19 cellular contexts compared by ENCODE assay signal in the genomic region with DNA sequence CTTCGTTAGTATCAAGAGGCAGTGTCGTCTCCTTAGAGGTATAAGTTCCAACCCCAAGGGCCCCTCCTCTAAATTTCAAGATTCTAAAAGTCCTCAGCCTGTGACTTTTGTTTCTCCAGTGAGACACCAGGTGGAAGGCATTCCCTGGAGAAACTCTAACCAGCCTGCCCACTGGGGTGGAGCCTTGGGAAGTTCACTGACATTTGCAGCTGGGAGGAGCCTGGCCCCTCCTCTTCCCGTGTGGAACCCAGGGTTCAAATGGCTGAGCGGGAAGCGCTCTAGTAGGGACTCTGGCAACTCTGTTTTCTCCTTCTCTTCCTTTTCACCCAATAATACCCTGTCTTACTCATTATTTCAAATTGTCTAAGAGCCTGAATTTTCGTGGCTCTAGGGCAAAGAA.
"Had no signal": no experiment of that assay in that cellular context is flagged by ENCODE, and none has a peak within 500 bp of the region (broad histone marks: within the 10 kb centered on the region; RNA-seq: fewer than 3 reads in every experiment).

No MANE protein-coding gene starts in this region.

- H3K4me3 ChIP-seq: cardiac muscle cell, dorsolateral prefrontal cortex, prostate gland, upper lobe of left lung had no signal

- H3K4me3 Mint-ChIP-seq: activated CD8-positive, alpha-beta T cell treated with anti-CD3 and anti-CD28 coated beads, Interleukin-2, amount 10 ng/mL, durations not matched to agents 7 days and 5 days; nephron; T-helper 2 cell treated with Interferon-gamma antibody and Interleukin-4, amounts not matched to agents 5 μg/mL and 100 μg/mL, for 36 hours had no signal

- H3K27ac Mint-ChIP-seq: activated CD8-positive, alpha-beta T cell treated with anti-CD3 and anti-CD28 coated beads, Interleukin-2, amount 10 ng/mL, durations not matched to agents 7 days and 5 days; activated naive CD4-positive, alpha-beta T cell treated with anti-CD3 and anti-CD28 coated beads, Interleukin-2, amount 50 U/mL, for 72 hours; T-helper 2 cell treated with Interferon-gamma antibody and Interleukin-4, amounts not matched to agents 5 μg/mL and 100 μg/mL, for 36 hours had no signal

- H3K9me3 Mint-ChIP-seq: nephron; T-helper 2 cell treated with Interferon-gamma antibody and Interleukin-4, amounts not matched to agents 5 μg/mL and 100 μg/mL, for 36 hours had no signal

- ATAC-seq: activated CD8-positive, alpha-beta T cell treated with anti-CD3 and anti-CD28 coated beads, Interleukin-2, amount 10 ng/mL, durations not matched to agents 7 days and 5 days; activated naive CD4-positive, alpha-beta T cell treated with anti-CD3 and anti-CD28 coated beads, Interleukin-2, amount 50 U/mL, for 72 hours; right cardiac atrium had no signal

- H3K27me3 ChIP-seq: cardiac muscle cell, dorsolateral prefrontal cortex, upper lobe of left lung had no signal

- H3K36me3 ChIP-seq: cardiac muscle cell, prostate gland, upper lobe of left lung had no signal

- H3K27ac ChIP-seq: cardiac muscle cell, dorsolateral prefrontal cortex, prostate gland, upper lobe of left lung had no signal

- H3K36me3 Mint-ChIP-seq: activated naive CD4-positive, alpha-beta T cell treated with anti-CD3 and anti-CD28 coated beads, Interleukin-2, amount 50 U/mL, for 72 hours had no signal

- H3K4me1 Mint-ChIP-seq: nephron had no signal

- DNase-seq: activated CD8-positive, alpha-beta memory T cell treated with anti-CD3 and anti-CD28 coated beads, Interleukin-2, amount 50 U/mL, for 4 hours; activated CD8-positive, alpha-beta T cell treated with anti-CD3 and anti-CD28 coated beads, Interleukin-2, amount 10 ng/mL, durations not matched to agents 7 days and 5 days; activated effector memory CD4-positive, alpha-beta T cell treated with anti-CD3 and anti-CD28 coated beads, Interleukin-2, amount 50 U/mL, for 16 hours; activated T-cell treated with anti-CD3 and anti-CD28 coated beads, Interleukin-2, amount 50 U/mL, for 48 hours; dorsolateral prefrontal cortex; erythroblast; hippocampal formation; occipital lobe; right cardiac atrium; small intestine; stimulated activated CD4-positive, alpha-beta T cell treated with anti-CD3 and anti-CD28 coated beads, Interleukin-4, amount 100 ng/mL, for 4 hours; stimulated activated CD8-positive, alpha-beta memory T cell treated with anti-CD3 and anti-CD28 coated beads, Interleukin-4, amount 100 ng/mL, for 48 hours; stimulated activated naive CD4-positive, alpha-beta T cell treated with Interleukin-2 at 50 U/mL for 16 hours; upper lobe of left lung had no signal

- H3K4me1 ChIP-seq: prostate gland, upper lobe of left lung had no signal

- H3K9me3 ChIP-seq: prostate gland, upper lobe of left lung had no signal
